ENCODE assay signal across 20 cellular contexts in genomic region chr4:177119693-177120092, GRCh38.
"Had no signal": no experiment of that assay in that cellular context is flagged by ENCODE, and none has a peak within 500 bp of the region (broad histone marks: within the 10 kb centered on the region; RNA-seq: fewer than 3 reads in every experiment).

No MANE protein-coding gene starts in this region.

- H3K27ac ChIP-seq: ascending aorta, lower lobe of right lung, neutrophil had no signal

- H3K9me3 ChIP-seq: ascending aorta, lower lobe of right lung, neutrophil, sigmoid colon, thyroid gland, uterus had no signal

- H3K36me3 ChIP-seq: ascending aorta, lower lobe of right lung, neutrophil, sigmoid colon, thyroid gland, uterus had no signal

- H3K27me3 ChIP-seq: ascending aorta, neutrophil, sigmoid colon, thyroid gland, uterus had no signal

- FAIRE-seq: endothelial cell of umbilical vein had no signal

- DNase-seq: activated CD4-positive, alpha-beta T cell treated with anti-CD3 and anti-CD28 coated beads for 1 hour; activated CD4-positive, alpha-beta T cell treated with anti-CD3 and anti-CD28 coated beads, Interleukin-2, amount 50 U/mL, for 48 hours; activated CD8-positive, alpha-beta memory T cell treated with anti-CD3 and anti-CD28 coated beads, Interleukin-2, amount 10 ng/mL, durations not matched to agents 7 days and 5 days; activated gamma-delta T cell treated with Interleukin-2 at 50 U/mL for 16 hours; activated naive CD8-positive, alpha-beta T cell treated with anti-CD3 and anti-CD28 coated beads, Interleukin-2, amount 10 ng/mL, durations not matched to agents 7 days and 5 days; activated T-cell treated with anti-CD3 and anti-CD28 coated beads, Interleukin-2, amount 50 U/mL, for 48 hours; central memory CD4-positive, alpha-beta T cell; effector CD4-positive, alpha-beta T cell; hypothalamus; lower lobe of right lung; naive B cell; sigmoid colon; stimulated activated CD4-positive, alpha-beta T cell treated with anti-CD3 and anti-CD28 coated beads, Interleukin-4, amount 100 ng/mL, for 1 hour; stimulated activated naive CD8-positive, alpha-beta T cell treated with anti-CD3 and anti-CD28 coated beads, Interleukin-15, amount 100 ng/mL, for 72 hours; thyroid gland; uterus had no signal

- ATAC-seq: activated CD8-positive, alpha-beta memory T cell treated with anti-CD3 and anti-CD28 coated beads, Interleukin-2, amount 10 ng/mL, durations not matched to agents 7 days and 5 days; lower lobe of right lung; stimulated activated naive CD8-positive, alpha-beta T cell treated with anti-CD3 and anti-CD28 coated beads, Interleukin-15, amount 100 ng/mL, for 72 hours had no signal

- H3K4me1 ChIP-seq: ascending aorta, lower lobe of right lung, sigmoid colon, uterus had no signal

- H3K4me3 ChIP-seq: ascending aorta, coronary artery, lower lobe of right lung, sigmoid colon, thyroid gland, uterus had no signal
